8 cellular contexts compared by ENCODE assay signal in the genomic region with DNA sequence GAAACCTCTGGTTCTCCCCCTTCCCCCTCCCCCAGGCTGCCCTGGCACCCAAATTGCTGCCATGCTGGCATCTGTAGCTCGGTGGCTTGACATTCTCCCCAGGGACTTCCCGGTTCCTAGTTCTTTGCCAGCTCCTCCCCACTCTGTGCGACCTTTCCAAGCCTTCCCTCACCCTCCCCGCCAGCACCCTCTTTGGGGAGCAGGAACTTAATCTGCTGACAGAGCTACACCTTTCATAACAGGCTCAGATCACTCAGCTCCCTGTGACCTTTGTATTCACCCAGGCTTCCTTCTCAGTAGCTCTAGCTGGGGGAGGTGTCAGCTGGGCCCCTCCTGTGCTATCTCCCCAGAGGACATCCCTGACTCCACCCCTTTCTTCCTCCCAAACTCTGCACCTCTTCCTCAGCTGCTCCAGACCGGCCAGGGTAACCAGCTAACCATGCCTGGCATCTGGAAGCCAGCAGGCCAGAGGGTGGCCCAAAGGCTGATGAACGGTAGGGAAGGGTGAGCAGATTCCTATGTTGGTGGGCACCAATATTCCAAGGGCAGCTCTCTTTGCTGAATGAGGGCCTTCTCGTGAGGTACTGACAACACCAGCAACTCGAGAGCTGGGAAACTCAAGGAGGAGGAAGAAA. TPM values are rescaled to one million over a fixed set of nuclear protein-coding genes. Genes with fewer than 3 reads are reported as not detected.
DNase-seq lines count a peak whose midpoint lies in the region; ATAC-seq and TF ChIP-seq lines count a peak whose summit lies in the region.

No MANE protein-coding gene starts in this region.

- CTCF ChIA-PET in activated CD4-positive, alpha-beta T cell treated with anti-CD3 and anti-CD28 coated beads, Interleukin-2, amount 10 ng/mL, durations not matched to agents 7 days and 5 days (lab: Charles Lee): interaction anchor here (0.8 to 6.6 kb wide), 27 partner anchors 11 to 246 kb away, joined by 3 to 86 read pairs (median 7); partner anchors contain the start of genes ASIC1, CERS5, GPD1 and LIMA1

- peaks cover 13% of the 10 kb centered on the region for H3K4me1 ChIP-seq in SJCRH30
- H3K4me1 ChIP-seq in smooth muscle cell (ENCODE audit: low read depth): peaks cover 17% of the 10 kb centered on the region

- WGBS in smooth muscle cell (ENCODE audit: low lambda C conversion rate): 78% methylated on average over 8 of the region's 8 CpGs

- ATAC-seq in HG03159 (IDR thresholded peaks at IDR 0.05; ENCODE audit: unreplicated experiment) (no peak), GM21360 (IDR thresholded peaks at IDR 0.05; ENCODE audit: unreplicated experiment) (no peak)

- no peaks in the 10 kb centered on the region for H4K20me1 ChIP-seq in smooth muscle cell (ENCODE audit: low read depth)

- H3K4me3 ChIP-seq in SJCRH30 (peak overlapping the region; percentile 78), smooth muscle cell (no peak overlapping the region)

- peaks cover 23% of the 10 kb centered on the region for H3K79me2 ChIP-seq in smooth muscle cell (ENCODE audit: low read depth)

- H3K36me3 ChIP-seq in SJCRH30: no peaks in the 10 kb centered on the region
- no peaks in the 10 kb centered on the region for H3K36me3 ChIP-seq in smooth muscle cell (ENCODE audit: low read depth)

- POLR2A ChIA-PET in activated CD4-positive, alpha-beta T cell treated with anti-CD3 and anti-CD28 coated beads, Interleukin-2, amount 10 ng/mL, durations not matched to agents 7 days and 5 days (lab: Charles Lee): no interaction called here

- no peak for TF ChIP-seq CTCF in smooth muscle cell (IDR thresholded peaks at IDR 0.05; ENCODE audit: borderline replicate concordance, insufficient read depth, poor library complexity, severe bottlenecking)

- H3K27me3 ChIP-seq in SJCRH30: no peaks in the 10 kb centered on the region
- H3K27me3 ChIP-seq in smooth muscle cell (ENCODE audit: low read depth): no peaks in the 10 kb centered on the region

- peaks cover 5% of the 10 kb centered on the region for H3K36me3 Mint-ChIP-seq in activated CD4-positive, alpha-beta T cell treated with anti-CD3 and anti-CD28 coated beads, Interleukin-2, amount 10 ng/mL, durations not matched to agents 7 days and 5 days (ENCODE audit: low read depth)

- H3K27ac ChIP-seq in SJCRH30: peak overlapping the region; percentile 45
- no peak overlapping the region for H3K27ac ChIP-seq in smooth muscle cell (ENCODE audit: low read depth)

- H3K9me3 ChIP-seq in SJCRH30 (replicated peaks): no peaks in the 10 kb centered on the region
- no peaks in the 10 kb centered on the region for H3K9me3 ChIP-seq in smooth muscle cell (replicated peaks; ENCODE audit: low read depth)

- DNase-seq in activated CD4-positive, alpha-beta T cell treated with anti-CD3 and anti-CD28 coated beads, Interleukin-2, amount 10 ng/mL, durations not matched to agents 7 days and 5 days: no peak
- no peak for DNase-seq in activated CD4-positive, alpha-beta T cell treated with anti-CD3 and anti-CD28 coated beads for 4 hours
- peak in 1 of 2 experiments; percentile 27 for DNase-seq in SJCRH30
- DNase-seq in glomerular visceral epithelial cell (ENCODE audit: extremely low spot score): peak; percentile 32
- no peak for DNase-seq in smooth muscle cell (lab: John Stamatoyannopoulos, UW; ENCODE audit: unreplicated experiment)
- DNase-seq in inferior parietal cortex (ENCODE audit: extremely low spot score): no peak

- H2AFZ ChIP-seq in smooth muscle cell (ENCODE audit: low read depth): peak overlapping the region; percentile 8

- peak overlapping the region; percentile 59 for H3K4me3 Mint-ChIP-seq in activated CD4-positive, alpha-beta T cell treated with anti-CD3 and anti-CD28 coated beads, Interleukin-2, amount 10 ng/mL, durations not matched to agents 7 days and 5 days

- H3F3A ChIP-seq in smooth muscle cell (ENCODE audit: low read depth): peaks cover 5% of the 10 kb centered on the region

- H3K9ac ChIP-seq in smooth muscle cell (ENCODE audit: low read depth): no peak overlapping the region

- no peak overlapping the region for H3K4me2 ChIP-seq in smooth muscle cell

- no peaks in the 10 kb centered on the region for H3K27me3 Mint-ChIP-seq in activated CD4-positive, alpha-beta T cell treated with anti-CD3 and anti-CD28 coated beads, Interleukin-2, amount 10 ng/mL, durations not matched to agents 7 days and 5 days

- peak overlapping the region; percentile 76 for H3K27ac Mint-ChIP-seq in activated CD4-positive, alpha-beta T cell treated with anti-CD3 and anti-CD28 coated beads, Interleukin-2, amount 10 ng/mL, durations not matched to agents 7 days and 5 days

- H3K9me3 Mint-ChIP-seq in activated CD4-positive, alpha-beta T cell treated with anti-CD3 and anti-CD28 coated beads, Interleukin-2, amount 10 ng/mL, durations not matched to agents 7 days and 5 days: no peaks in the 10 kb centered on the region

- H3K4me1 Mint-ChIP-seq in activated CD4-positive, alpha-beta T cell treated with anti-CD3 and anti-CD28 coated beads, Interleukin-2, amount 10 ng/mL, durations not matched to agents 7 days and 5 days: peaks cover 21% of the 10 kb centered on the region

RNA-seq across cellular contexts. Expression of gene COX14, which starts 1.8 kb away (rescaled TPM):
- total RNA-seq in activated CD4-positive, alpha-beta T cell treated with anti-CD3 and anti-CD28 coated beads, Interleukin-2, amount 10 ng/mL, durations not matched to agents 7 days and 5 days: 10 to 100 TPM; 31.6 to 47.9 TPM
- 25.3 and 36.3 TPM in 2 replicates for total RNA-seq in SJCRH30 (2014; rRNA removed; shearing (Covaris generic))
- 14.7 and 18.6 TPM in 2 replicates for total RNA-seq in smooth muscle cell
- polyA plus RNA-seq in smooth muscle cell: 67.9 and 71.3 TPM in 2 replicates

RNA-seq across cellular contexts. Expression of gene GPD1, which starts 6.4 kb away (rescaled TPM):
- total RNA-seq in activated CD4-positive, alpha-beta T cell treated with anti-CD3 and anti-CD28 coated beads, Interleukin-2, amount 10 ng/mL, durations not matched to agents 7 days and 5 days: under 1 TPM; 0.25 to 0.37 TPM
- 0.23 and 0.24 TPM in 2 replicates for total RNA-seq in SJCRH30 (2014; rRNA removed; shearing (Covaris generic))
- total RNA-seq in smooth muscle cell: not detected in 2 replicates
- polyA plus RNA-seq in smooth muscle cell: 0.24 TPM in 1 of 2 replicates, not detected in the other

RNA-seq across cellular contexts. Expression of gene SMARCD1, which starts 25.1 kb away (rescaled TPM):
- total RNA-seq in activated CD4-positive, alpha-beta T cell treated with anti-CD3 and anti-CD28 coated beads, Interleukin-2, amount 10 ng/mL, durations not matched to agents 7 days and 5 days: 10 to 100 TPM; 62.3 to 88.6 TPM
- total RNA-seq in SJCRH30 (2014; rRNA removed; shearing (Covaris generic)): 79.7 and 84.2 TPM in 2 replicates
- total RNA-seq in smooth muscle cell: 39.6 and 47.8 TPM in 2 replicates
- polyA plus RNA-seq in smooth muscle cell: 24.1 and 28.3 TPM in 2 replicates

RNA-seq across cellular contexts. Expression of gene ASIC1, which starts 52.8 kb away (rescaled TPM):
- 10 to 100 TPM in 1 of 2 experiments, 1 to 10 TPM in 1; 8.7 to 10.1 TPM for total RNA-seq in activated CD4-positive, alpha-beta T cell treated with anti-CD3 and anti-CD28 coated beads, Interleukin-2, amount 10 ng/mL, durations not matched to agents 7 days and 5 days
- total RNA-seq in SJCRH30 (2014; rRNA removed; shearing (Covaris generic)): 7.5 and 8.9 TPM in 2 replicates
- total RNA-seq in smooth muscle cell: 0.36 and 0.45 TPM in 2 replicates
- polyA plus RNA-seq in smooth muscle cell: 0.69 and 1.5 TPM in 2 replicates

RNA-seq across cellular contexts. Expression of gene CERS5, which starts 56.9 kb away (rescaled TPM):
- total RNA-seq in activated CD4-positive, alpha-beta T cell treated with anti-CD3 and anti-CD28 coated beads, Interleukin-2, amount 10 ng/mL, durations not matched to agents 7 days and 5 days: 10 to 100 TPM; 49.2 to 59.2 TPM
- total RNA-seq in SJCRH30 (2014; rRNA removed; shearing (Covaris generic)): 43.4 and 58.7 TPM in 2 replicates
- 53.5 and 58.1 TPM in 2 replicates for total RNA-seq in smooth muscle cell
- 95.7 and 102 TPM in 2 replicates for polyA plus RNA-seq in smooth muscle cell
